16 cellular contexts compared by ENCODE assay signal in the genomic region with DNA sequence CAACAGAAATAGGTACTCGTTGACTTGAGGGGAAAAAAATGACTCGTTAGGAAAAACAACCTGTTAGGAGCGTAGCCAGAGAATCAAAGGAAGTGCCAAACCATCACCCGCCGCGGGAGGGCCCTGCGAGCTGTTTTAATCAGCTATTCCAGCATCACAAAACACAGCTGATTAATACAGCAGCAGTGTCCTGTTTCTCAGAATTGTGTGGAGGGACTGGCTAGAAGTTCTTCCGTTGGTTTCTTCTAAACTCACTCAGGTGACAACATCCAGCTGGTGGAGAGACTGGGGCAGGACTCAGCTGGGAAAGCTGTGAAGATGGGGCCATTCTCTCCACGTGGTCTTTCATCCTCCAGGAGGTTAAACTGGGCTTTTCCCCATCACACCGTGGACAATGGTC. TPM values are rescaled to one million over a fixed set of nuclear protein-coding genes. Genes with fewer than 3 reads are reported as not detected.
DNase-seq lines count a peak whose midpoint lies in the region; ATAC-seq, FAIRE-seq and TF ChIP-seq lines count a peak whose summit lies in the region.
"Had no signal": no experiment of that assay in that cellular context is flagged by ENCODE, and none has a peak within 500 bp of the region (broad histone marks: within the 10 kb centered on the region; RNA-seq: fewer than 3 reads in every experiment).

No MANE protein-coding gene starts in this region.

- H3K4me3 Mint-ChIP-seq in WTC11 = no peak overlapping the region
- H3K4me3 Mint-ChIP-seq: activated B cell treated with CpG ODN at 0.5 μM for 24 hours had no signal

- DNase-seq in DMS 273 (lab: John Stamatoyannopoulos, UW; ENCODE audit: unreplicated experiment) = peak; percentile 39
- DNase-seq in DMS 273 treated with DMSO at 0.1 percent for 48 hours (lab: John Stamatoyannopoulos, UW) = no peak
- DNase-seq in GM10266 (ENCODE audit: extremely low spot score) = peak; percentile 29
- DNase-seq in SK-MEL-5 (ENCODE audit: low read depth, low spot score) = peak; percentile 19
- no peak for DNase-seq in keratinocyte (ENCODE audit: low read depth, low spot score)
- no peak for DNase-seq in left lobe of liver (ENCODE audit: low spot score)
- DNase-seq in WTC11 (ENCODE audit: low spot score) = no peak
- no peak for DNase-seq in NCI-H2171 treated with DMSO at 0.1 percent for 48 hours (lab: John Stamatoyannopoulos, UW)
- DNase-seq: 8988T; activated B cell treated with CpG ODN at 0.5 μM for 24 hours; cerebellar nuclear complex; GDM1; lower lobe of right lung; nucleus accumbens; stimulated activated CD4-positive, alpha-beta T cell treated with anti-CD3 and anti-CD28 coated beads, Interleukin-2, amount 100 ng/mL, for 24 hours; stimulated activated naive CD4-positive, alpha-beta T cell had no signal

- H3K4me1 ChIP-seq in keratinocyte (ENCODE audit: control insufficient read depth, extremely low read depth, insufficient read depth, low read length) = no peaks in the 10 kb centered on the region
- H3K4me1 ChIP-seq: lower lobe of right lung had no signal

- H3K36me3 Mint-ChIP-seq in WTC11 = no peaks in the 10 kb centered on the region

- H3K4me3 ChIP-seq in keratinocyte (ENCODE audit: control insufficient read depth in 2 of 3, extremely low read depth in 1 of 3, insufficient read depth in 2 of 3, low read depth in 1 of 3, low read length in 3 of 3) = no peak overlapping the region
- H3K4me3 ChIP-seq: lower lobe of right lung had no signal

- H3K27me3 ChIP-seq in keratinocyte (ENCODE audit: control insufficient read depth, extremely low read depth, insufficient read depth, low read length) = no peaks in the 10 kb centered on the region

- dilution Hi-C loops in keratinocyte (cut with MboI; ENCODE audit: extremely low pct_ligation_motif_present, low sequenced_read_pairs) = no loop called here

- no peak for FAIRE-seq in keratinocyte (lab: Jason Lieb, UNC)

- H3K79me2 ChIP-seq in keratinocyte (ENCODE audit: control insufficient read depth, insufficient read depth, low read length) = no peaks in the 10 kb centered on the region

- H3K9ac ChIP-seq in keratinocyte (ENCODE audit: control insufficient read depth, extremely low read depth, insufficient read depth, low read length) = no peak overlapping the region

- no peaks in the 10 kb centered on the region; the same call in 1 of the 2 replicates for H3K27me3 Mint-ChIP-seq in WTC11 (ENCODE audit: low read depth)

- H3K9me3 ChIP-seq in keratinocyte (ENCODE audit: control insufficient read depth, low read depth, low read length) = no peaks in the 10 kb centered on the region
- H3K9me3 ChIP-seq: lower lobe of right lung had no signal

- H3K27ac Mint-ChIP-seq in WTC11 = no peak overlapping the region
- H3K27ac Mint-ChIP-seq: activated B cell treated with CpG ODN at 0.5 μM for 24 hours had no signal

- H3K9me1 ChIP-seq in keratinocyte (ENCODE audit: control insufficient read depth, extremely low read depth, insufficient read depth, low read length) = no peaks in the 10 kb centered on the region

- POLR2A ChIA-PET in WTC11 (lab: Charles Lee) = no interaction called here

- no peaks in the 10 kb centered on the region for H3K36me3 ChIP-seq in keratinocyte (ENCODE audit: control insufficient read depth in 2 of 2, extremely low read depth in 1 of 2, insufficient read depth in 2 of 2, low read length in 2 of 2)
- H3K36me3 ChIP-seq: lower lobe of right lung had no signal

- in situ Hi-C loops in SK-MEL-5 (cut with HindIII; ENCODE audit: low pct_unique_long_range_greater_than_20kb, low sequenced_read_pairs) = no loop called here

- TF ChIP-seq CTCF in GM10266 (IDR thresholded peaks at IDR 0.05; ENCODE audit: control insufficient read depth, insufficient read depth, low read depth, missing control alignments) (peak; percentile 23), keratinocyte (optimal IDR thresholded peaks at IDR 0.05 in 1 of 3, IDR thresholded peaks at IDR 0.05 in 1 of 3, conservative IDR thresholded peaks at IDR 0.05 in 1 of 3; ENCODE audit: extremely low read depth in 1 of 3, insufficient read depth in 2 of 3, low read length in 3 of 3) (peak; percentile 20 to 28 (median 22)), WTC11 (IDR thresholded peaks at IDR 0.05) (no peak)

- no peak overlapping the region for H3K4me2 ChIP-seq in keratinocyte (ENCODE audit: control insufficient read depth, extremely low read depth, insufficient read depth, low read depth, low read length)

- no peak overlapping the region for H2AFZ ChIP-seq in keratinocyte (ENCODE audit: control insufficient read depth, low read length)

- H3K27ac ChIP-seq in keratinocyte (ENCODE audit: control insufficient read depth, insufficient read depth, low read length) = no peak overlapping the region
- H3K27ac ChIP-seq: lower lobe of right lung had no signal

- no peak for ATAC-seq in left lobe of liver
- ATAC-seq in WTC11 = no peak
- ATAC-seq: lower lobe of right lung had no signal

- no peaks in the 10 kb centered on the region for H3K9me3 Mint-ChIP-seq in WTC11
- H3K9me3 Mint-ChIP-seq: activated B cell treated with CpG ODN at 0.5 μM for 24 hours had no signal

- CTCF ChIA-PET in WTC11 (lab: Charles Lee) = interaction anchor here (1.0 to 4.1 kb wide), 7 partner anchors 10 to 227 kb away, joined by 3 to 23 read pairs (median 10); no protein-coding TSS in a partner anchor

- H3K4me1 Mint-ChIP-seq in WTC11 = peaks cover 13% of the 10 kb centered on the region
- H3K4me1 Mint-ChIP-seq: activated B cell treated with CpG ODN at 0.5 μM for 24 hours had no signal

- H4K20me1 ChIP-seq in keratinocyte (ENCODE audit: control insufficient read depth, extremely low read depth, insufficient read depth, low read length) = no peaks in the 10 kb centered on the region

TF ChIP-seq in WTC11, 78 proteins besides CTCF, POLR2A, EP300 and RAD21:
- TF ChIP-seq, protein P1, sequence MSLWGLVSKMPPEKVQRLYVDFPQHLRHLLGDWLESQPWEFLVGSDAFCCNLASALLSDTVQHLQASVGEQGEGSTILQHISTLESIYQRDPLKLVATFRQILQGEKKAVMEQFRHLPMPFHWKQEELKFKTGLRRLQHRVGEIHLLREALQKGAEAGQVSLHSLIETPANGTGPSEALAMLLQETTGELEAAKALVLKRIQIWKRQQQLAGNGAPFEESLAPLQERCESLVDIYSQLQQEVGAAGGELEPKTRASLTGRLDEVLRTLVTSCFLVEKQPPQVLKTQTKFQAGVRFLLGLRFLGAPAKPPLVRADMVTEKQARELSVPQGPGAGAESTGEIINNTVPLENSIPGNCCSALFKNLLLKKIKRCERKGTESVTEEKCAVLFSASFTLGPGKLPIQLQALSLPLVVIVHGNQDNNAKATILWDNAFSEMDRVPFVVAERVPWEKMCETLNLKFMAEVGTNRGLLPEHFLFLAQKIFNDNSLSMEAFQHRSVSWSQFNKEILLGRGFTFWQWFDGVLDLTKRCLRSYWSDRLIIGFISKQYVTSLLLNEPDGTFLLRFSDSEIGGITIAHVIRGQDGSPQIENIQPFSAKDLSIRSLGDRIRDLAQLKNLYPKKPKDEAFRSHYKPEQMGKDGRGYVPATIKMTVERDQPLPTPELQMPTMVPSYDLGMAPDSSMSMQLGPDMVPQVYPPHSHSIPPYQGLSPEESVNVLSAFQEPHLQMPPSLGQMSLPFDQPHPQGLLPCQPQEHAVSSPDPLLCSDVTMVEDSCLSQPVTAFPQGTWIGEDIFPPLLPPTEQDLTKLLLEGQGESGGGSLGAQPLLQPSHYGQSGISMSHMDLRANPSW (CRISPR knock-in tag; conservative IDR thresholded peaks at IDR 0.05; ENCODE audit: low read depth) = no peak
- no peak for TF ChIP-seq IRF2 (CRISPR knock-in tag; IDR thresholded peaks at IDR 0.05; ENCODE audit: borderline replicate concordance, low read depth)
- no peak for TF ChIP-seq JUN (CRISPR knock-in tag; IDR thresholded peaks at IDR 0.05)
- TF ChIP-seq ZNF232 (CRISPR knock-in tag; IDR thresholded peaks at IDR 0.05) = no peak
- no peak for TF ChIP-seq SMAD4 (CRISPR knock-in tag; IDR thresholded peaks at IDR 0.05)
- no peak for TF ChIP-seq TCF7 (CRISPR knock-in tag; IDR thresholded peaks at IDR 0.05; ENCODE audit: low read depth)
TF ChIP-seq in WTC11: peak in this region for 0.

RNA-seq across cellular contexts. Expression of a gene that starts 28.0 kb away (rescaled TPM):
- total RNA-seq in SK-MEL-5 (2014; rRNA removed; shearing (Covaris generic)) = 5,337 and 5,709 TPM in 2 replicates
- 2,671 and 3,644 TPM in 2 replicates for polyA plus RNA-seq in SK-MEL-5 (2015; cell fraction: cytosol; rRNA removed)
- polyA plus RNA-seq in SK-MEL-5 (2015; cell fraction: nucleus; rRNA removed) = 1,833 and 2,507 TPM in 2 replicates
- 2,567 to 3,596 TPM (median 3,207 TPM) in 3 replicates for polyA plus RNA-seq in keratinocyte
- 7,600 TPM for polyA plus RNA-seq in keratinocyte (2011; ENCODE audit: low read depth)
- polyA plus RNA-seq in keratinocyte (2011; cell fraction: cytosol; rRNA removed) = 1,397 and 2,546 TPM in 2 replicates
- 2,037 and 2,525 TPM in 2 replicates for polyA plus RNA-seq in keratinocyte (2011; cell fraction: nucleus; rRNA removed)
- 1,916 and 2,237 TPM in 2 replicates for polyA plus RNA-seq in keratinocyte (2012; ENCODE audit: low replicate concordance)
- polyA minus RNA-seq in keratinocyte = 3,035 to 4,185 TPM (median 3,746 TPM) in 3 replicates
- 1,174 TPM for polyA minus RNA-seq in keratinocyte (2011; cell fraction: cytosol; rRNA and poly(A)+ RNA removed)
- 1,345 and 2,183 TPM in 2 replicates for polyA minus RNA-seq in keratinocyte (2011; cell fraction: nucleus; rRNA and poly(A)+ RNA removed)
- 357 TPM for total RNA-seq in left lobe of liver
- total RNA-seq in WTC11 (2021) = 1,051 to 1,124 TPM (median 1,087 TPM) in 3 replicates

RNA-seq across cellular contexts. Expression of a gene that starts 52.3 kb away (rescaled TPM):
- not detected in 2 replicates for total RNA-seq in SK-MEL-5 (2014; rRNA removed; shearing (Covaris generic))
- not detected in 2 replicates for polyA plus RNA-seq in SK-MEL-5 (2015; cell fraction: cytosol; rRNA removed)
- polyA plus RNA-seq in SK-MEL-5 (2015; cell fraction: nucleus; rRNA removed) = not detected in 2 replicates
- polyA plus RNA-seq in keratinocyte = not detected in 3 replicates
- polyA plus RNA-seq in keratinocyte (2011; ENCODE audit: low read depth) = not detected
- not detected in 2 replicates for polyA plus RNA-seq in keratinocyte (2011; cell fraction: cytosol; rRNA removed)
- not detected in 2 replicates for polyA plus RNA-seq in keratinocyte (2011; cell fraction: nucleus; rRNA removed)
- polyA plus RNA-seq in keratinocyte (2012; ENCODE audit: low replicate concordance) = not detected in 2 replicates
- polyA minus RNA-seq in keratinocyte = not detected in 3 replicates
- polyA minus RNA-seq in keratinocyte (2011; cell fraction: cytosol; rRNA and poly(A)+ RNA removed) = not detected
- not detected in 2 replicates for polyA minus RNA-seq in keratinocyte (2011; cell fraction: nucleus; rRNA and poly(A)+ RNA removed)
- total RNA-seq in left lobe of liver = not detected
- not detected in 3 replicates for total RNA-seq in WTC11 (2021)
- total RNA-seq: activated B cell treated with CpG ODN at 0.5 μM for 24 hours, lower lobe of right lung had no signal

Comparison
In these comparisons a context has a peak if more than half of its experiments do, and no peak if none do; other contexts are left out.
1. DNase-seq: peak in DMS 273 (single experiment), GM10266 (single experiment) and SK-MEL-5 (single experiment); none in DMS 273 treated with DMSO at 0.1 percent for 48 hours (single experiment), keratinocyte (single experiment), left lobe of liver (single experiment), WTC11 (single experiment) and NCI-H2171 treated with DMSO at 0.1 percent for 48 hours (single experiment).